33 cellular contexts compared by ENCODE assay signal in the genomic region with DNA sequence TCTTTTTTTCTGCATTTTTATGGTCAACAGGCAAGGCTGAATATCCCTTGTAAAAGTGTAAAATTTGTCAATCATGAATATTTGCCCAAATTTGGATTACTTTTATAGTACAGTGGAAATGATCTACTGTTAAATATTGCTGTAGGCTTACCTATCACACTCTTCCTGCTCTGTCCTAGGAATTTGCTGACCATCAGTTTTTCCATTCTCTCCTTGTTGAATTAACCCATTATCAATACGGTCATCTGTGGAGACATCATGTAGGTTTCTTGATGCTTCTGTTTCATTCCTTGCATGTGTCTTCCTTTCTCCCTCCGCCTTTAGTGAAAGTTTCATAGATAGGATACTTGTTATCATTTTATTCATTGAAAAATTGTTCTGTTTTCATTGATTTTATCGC.
"Had no signal": no experiment of that assay in that cellular context is flagged by ENCODE, and none has a peak within 500 bp of the region (broad histone marks: within the 10 kb centered on the region; RNA-seq: fewer than 3 reads in every experiment).

No MANE protein-coding gene starts in this region.

- H3K4me3 ChIP-seq: adrenal gland, ascending aorta, body of pancreas, breast epithelium, cardiac muscle cell had no signal

- H3K9me3 ChIP-seq: adrenal gland, ascending aorta, body of pancreas had no signal

- FAIRE-seq: astrocyte, bronchial epithelial cell had no signal

- H3K27ac ChIP-seq: adrenal gland, ascending aorta, body of pancreas, brain microvascular endothelial cell, breast epithelium, cardiac muscle cell had no signal

- H3K27me3 ChIP-seq: adrenal gland, ascending aorta, body of pancreas, brain microvascular endothelial cell, breast epithelium, cardiac muscle cell had no signal

- H3K36me3 ChIP-seq: adrenal gland, ascending aorta, brain microvascular endothelial cell, breast epithelium, cardiac muscle cell had no signal

- DNase-seq: activated effector memory CD4-positive, alpha-beta T cell treated with anti-CD3 and anti-CD28 coated beads, Interleukin-2, amount 50 U/mL, for 16 hours; activated effector memory CD4-positive, alpha-beta T cell treated with Interleukin-2 at 50 U/mL for 16 hours; activated gamma-delta T cell; activated gamma-delta T cell treated with Interleukin-2 at 50 U/mL for 16 hours; activated naive CD4-positive, alpha-beta T cell; activated naive CD4-positive, alpha-beta T cell treated with anti-CD3 and anti-CD28 coated beads for 36 hours; activated naive CD4-positive, alpha-beta T cell treated with anti-CD3 and anti-CD28 coated beads, Interleukin-2, amount 10 ng/mL, durations not matched to agents 7 days and 5 days; activated naive CD4-positive, alpha-beta T cell treated with anti-CD3 and anti-CD28 coated beads, Interleukin-2, amount 50 U/mL, for 16 hours; activated naive CD4-positive, alpha-beta T cell treated with Interleukin-2 at 50 U/mL for 16 hours; activated naive CD8-positive, alpha-beta T cell treated with anti-CD3 and anti-CD28 coated beads for 36 hours; activated naive CD8-positive, alpha-beta T cell treated with anti-CD3 and anti-CD28 coated beads, Interleukin-2, amount 10 ng/mL, durations not matched to agents 7 days and 5 days; activated naive CD8-positive, alpha-beta T cell treated with anti-CD3 and anti-CD28 coated beads, Interleukin-2, amount 50 U/mL, for 24 hours; activated T-cell treated with anti-CD3 and anti-CD28 coated beads, Interleukin-2, amount 50 U/mL, for 24 hours; activated T-cell treated with anti-CD3 and anti-CD28 coated beads, Interleukin-2, amount 50 U/mL, for 4 hours; activated T-cell treated with anti-CD3 and anti-CD28 coated beads, Interleukin-2, amount 50 U/mL, for 48 hours; activated T-cell treated with anti-CD3 and anti-CD28 coated beads, Interleukin-2, amount 50 U/mL, for 72 hours; adrenal gland; amniotic stem cell; amygdala; anterior cingulate cortex; aorta; body of pancreas; brain microvascular endothelial cell; caudate nucleus; central memory CD4-positive, alpha-beta T cell; cerebellar nuclear complex had no signal

- H3K4me1 ChIP-seq: adrenal gland, ascending aorta, body of pancreas, breast epithelium had no signal

- ATAC-seq: activated naive CD4-positive, alpha-beta T cell treated with anti-CD3 and anti-CD28 coated beads, Interleukin-2, amount 50 U/mL, for 72 hours; activated naive CD8-positive, alpha-beta T cell treated with anti-CD3 and anti-CD28 coated beads, Interleukin-2, amount 50 U/mL, for 24 hours; activated T-cell treated with anti-CD3 and anti-CD28 coated beads, Interleukin-2, amount 50 U/mL, for 4 hours; activated T-cell treated with anti-CD3 and anti-CD28 coated beads, Interleukin-2, amount 50 U/mL, for 72 hours; activated T-helper 17 cell treated with anti-CD3 and anti-CD28 coated beads, Interleukin-2, amount 50 U/mL, for 72 hours; body of pancreas had no signal
